15 cellular contexts compared by ENCODE assay signal in the genomic region with DNA sequence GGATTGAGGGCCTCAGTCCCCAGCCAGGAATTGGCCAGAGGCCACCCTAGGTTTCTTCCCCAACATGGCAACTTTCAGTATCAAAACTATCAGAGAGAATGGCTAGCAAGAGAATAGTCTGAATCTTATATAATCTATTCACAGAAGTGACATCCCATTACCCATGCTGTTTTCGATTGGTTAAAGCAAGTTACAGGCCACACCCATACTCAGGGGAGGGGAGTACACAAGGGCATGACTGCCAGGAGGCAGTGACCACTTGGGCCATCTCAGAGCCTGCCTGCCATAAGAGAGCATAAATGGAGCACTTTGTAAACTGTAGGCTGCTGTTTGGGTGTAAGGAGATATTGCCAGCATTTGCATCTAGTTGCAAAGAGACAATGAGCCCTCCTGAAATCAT.
DNase-seq lines count a peak whose midpoint lies in the region; ATAC-seq, FAIRE-seq and TF ChIP-seq lines count a peak whose summit lies in the region.
"Had no signal": no experiment of that assay in that cellular context is flagged by ENCODE, and none has a peak within 500 bp of the region (broad histone marks: within the 10 kb centered on the region; RNA-seq: fewer than 3 reads in every experiment).

No MANE protein-coding gene starts in this region.

- CTCF ChIA-PET in GM12878 (lab: Yijun Ruan, JAX) = interaction anchor here (1.6 to 19.2 kb wide), 9 partner anchors 10 to 729 kb away, joined by 5 to 938 read pairs (median 20); no protein-coding TSS in a partner anchor

- no peak for TF ChIP-seq RAD21 in GM12878 (IDR thresholded peaks at IDR 0.05; ENCODE audit: insufficient read depth, low read depth, low read length)

- TF ChIP-seq EP300 in GM12878 (IDR thresholded peaks at IDR 0.05; ENCODE audit: borderline replicate concordance in 1 of 2, control insufficient read depth in 1 of 2, low read depth in 2 of 2, low read length in 2 of 2) = no peak

- RAD21 ChIA-PET in GM12878 (lab: Charles Lee; ENCODE audit: unreplicated experiment) = interaction anchor here (2.3 to 13.1 kb wide), 2 partner anchors 46 to 102 kb away, joined by 5 to 474 read pairs; no protein-coding TSS in a partner anchor

- peak; percentile 29 for DNase-seq in ELR (ENCODE audit: low read depth)
- DNase-seq in NCI-H526 (lab: John Stamatoyannopoulos, UW) = peak; percentile 46 to 72
- no peak for DNase-seq in GM12878 (ENCODE audit: low read depth, low spot score)
- DNase-seq in smooth muscle cell (lab: John Stamatoyannopoulos, UW; ENCODE audit: unreplicated experiment) = no peak
- no peak for DNase-seq in NCI-H69 (lab: John Stamatoyannopoulos, UW)
- DNase-seq in NCI-H748 treated with DMSO at 0.1 percent for 48 hours (lab: John Stamatoyannopoulos, UW) = no peak
- no peak for DNase-seq in activated CD8-positive, alpha-beta memory T cell treated with anti-CD3 and anti-CD28 coated beads, Interleukin-2, amount 50 U/mL, for 4 hours
- DNase-seq: AML-193, H9, NCI-H1417, NCI-H187 treated with DMSO at 0.1 percent for 48 hours, NCI-H446, NCI-H82, Peyer's patch, SHP77 had no signal

- no peaks in the 10 kb centered on the region for H3K36me3 ChIP-seq in GM12878 (ENCODE audit: control insufficient read depth in 2 of 2, insufficient read depth in 2 of 2, low read length in 1 of 2)
- no peaks in the 10 kb centered on the region for H3K36me3 ChIP-seq in smooth muscle cell (ENCODE audit: low read depth)
- H3K36me3 ChIP-seq: Peyer's patch had no signal

- H3K27ac ChIP-seq in GM12878 (ENCODE audit: control insufficient read depth, insufficient read depth) (no peak overlapping the region), smooth muscle cell (ENCODE audit: low read depth) (peak overlapping the region; percentile 53)
- H3K27ac ChIP-seq: Peyer's patch had no signal

- H3K9me3 ChIP-seq in GM12878 (replicated peaks; ENCODE audit: control insufficient read depth, insufficient read depth, low read length) (no peaks in the 10 kb centered on the region), smooth muscle cell (replicated peaks; ENCODE audit: low read depth) (no peaks in the 10 kb centered on the region)
- H3K9me3 ChIP-seq: Peyer's patch had no signal

- no peak overlapping the region for H3K4me2 ChIP-seq in GM12878 (ENCODE audit: control insufficient read depth, insufficient read depth)
- H3K4me2 ChIP-seq in smooth muscle cell = peak overlapping the region; percentile 30

- no peak for FAIRE-seq in GM12878 (lab: Jason Lieb, UNC)

- H3K4me3 ChIP-seq in GM12878 = no peak overlapping the region
- H3K4me3 ChIP-seq in smooth muscle cell = no peak overlapping the region
- H3K4me3 ChIP-seq: Peyer's patch had no signal

- no TSS peak for BruUV-seq in GM12878 (replicated peaks; lab: Mats Ljungman, UMichigan)

- peaks cover 0 to 4% of the 10 kb centered on the region in 2 experiments; a peak in 2 of 4 replicates for H3K27me3 ChIP-seq in GM12878 (replicated peaks in 1 of 2; ENCODE audit: control insufficient read depth in 2 of 2, insufficient read depth in 2 of 2, low read length in 1 of 2)
- peaks cover 10% of the 10 kb centered on the region for H3K27me3 ChIP-seq in smooth muscle cell (ENCODE audit: low read depth)
- H3K27me3 ChIP-seq: Peyer's patch had no signal

- H2AFZ ChIP-seq in GM12878 (ENCODE audit: control insufficient read depth, low read depth, low read length) (no peak overlapping the region), smooth muscle cell (ENCODE audit: low read depth) (no peak overlapping the region)

- SMC1A ChIA-PET in GM12878 (lab: Charles Lee; ENCODE audit: uncharacterized antibody, unreplicated experiment) = interaction anchor here (1.0 to 10.8 kb wide), 6 partner anchors 12 to 371 kb away, joined by 3 to 295 read pairs (median 18); no protein-coding TSS in a partner anchor

- H3K4me1 ChIP-seq in GM12878 (ENCODE audit: control insufficient read depth, insufficient read depth, low read length) (no peaks in the 10 kb centered on the region), smooth muscle cell (ENCODE audit: low read depth) (peaks cover 2% of the 10 kb centered on the region)
- H3K4me1 ChIP-seq: Peyer's patch had no signal

- in situ Hi-C loops in GM12878 (cut with MboI) = loop anchor here (5.0 to 25.0 kb wide), 2 partner anchors 91 to 721 kb away; partner anchors contain the start of gene TOR3A

- H3K9ac ChIP-seq in GM12878 (ENCODE audit: control insufficient read depth, insufficient read depth, low read length) = no peak overlapping the region
- no peak overlapping the region for H3K9ac ChIP-seq in smooth muscle cell (ENCODE audit: low read depth)

- peak; percentile 54 for ATAC-seq in GM12878

- peaks cover 6% of the 10 kb centered on the region for H3F3A ChIP-seq in smooth muscle cell (ENCODE audit: low read depth)

- H3K79me2 ChIP-seq in GM12878 (ENCODE audit: control insufficient read depth, insufficient read depth, low read length) (no peaks in the 10 kb centered on the region), smooth muscle cell (ENCODE audit: low read depth) (no peaks in the 10 kb centered on the region)

- 40% methylated on average over 1 of the region's 1 CpG for WGBS in GM12878 (ENCODE audit: insufficient coverage, insufficient replicate concordance, low lambda C conversion rate, missing lambda C conversion rate)
- 91% methylated on average over 1 of the region's 1 CpG for WGBS in smooth muscle cell (ENCODE audit: low lambda C conversion rate)

- no peak for TF ChIP-seq POLR2A in GM12878 (IDR thresholded peaks at IDR 0.05; ENCODE audit: low read depth, low read length)

- POLR2A ChIA-PET in GM12878 (lab: Charles Lee) = no interaction called here

- no peaks in the 10 kb centered on the region for H4K20me1 ChIP-seq in GM12878 (ENCODE audit: control insufficient read depth, insufficient read depth)
- no peaks in the 10 kb centered on the region for H4K20me1 ChIP-seq in smooth muscle cell (ENCODE audit: low read depth)

- intact Hi-C loops in GM12878 (cut with micrococcal nuclease; ENCODE audit: unreplicated experiment) = no loop called here

- TF ChIP-seq CTCF in GM12878 (IDR thresholded peaks at IDR 0.05 in 2 of 3, conservative IDR thresholded peaks at IDR 0.05 in 1 of 3; ENCODE audit: control insufficient read depth in 2 of 3, extremely low read depth in 1 of 3, insufficient read depth in 1 of 3, low read depth in 3 of 3, low read length in 3 of 3) (no peak), smooth muscle cell (IDR thresholded peaks at IDR 0.05; ENCODE audit: borderline replicate concordance, insufficient read depth, poor library complexity, severe bottlenecking) (no peak)

TF ChIP-seq in GM12878, 131 proteins besides CTCF, POLR2A, EP300 and RAD21:
- TF ChIP-seq EED (IDR thresholded peaks at IDR 0.05; ENCODE audit: low read depth) = no peak
- no peak for TF ChIP-seq ZBTB33 (IDR thresholded peaks at IDR 0.05)
- TF ChIP-seq SUZ12 (IDR thresholded peaks at IDR 0.05; ENCODE audit: unreplicated experiment) = no peak
- TF ChIP-seq BACH1 (IDR thresholded peaks at IDR 0.05; ENCODE audit: borderline replicate concordance) = no peak
- no peak for TF ChIP-seq CBX5 (IDR thresholded peaks at IDR 0.05; ENCODE audit: low read depth)
- TF ChIP-seq MXI1 (IDR thresholded peaks at IDR 0.05; ENCODE audit: low read depth, low read length) = no peak
- no peak for TF ChIP-seq RCOR1 (conservative IDR thresholded peaks at IDR 0.05; ENCODE audit: low read depth, low read length)
- TF ChIP-seq DPF2 (IDR thresholded peaks at IDR 0.05) = no peak
- TF ChIP-seq SIN3A (IDR thresholded peaks at IDR 0.05; ENCODE audit: low read depth, low read length) = no peak
- no peak for TF ChIP-seq ZNF24 (IDR thresholded peaks at IDR 0.05)
- no peak for TF ChIP-seq LARP7 (IDR thresholded peaks at IDR 0.05)
- no peak for TF ChIP-seq PBX3 (IDR thresholded peaks at IDR 0.05; ENCODE audit: insufficient replicate concordance, low read depth, low read length)

Comparison
In these comparisons a context has a peak if more than half of its experiments do, and no peak if none do; other contexts are left out.
1. DNase-seq: peak in ELR (single experiment) and NCI-H526 (2 of 2); none in GM12878 (single experiment), smooth muscle cell (single experiment), NCI-H69 (single experiment), NCI-H748 treated with DMSO at 0.1 percent for 48 hours (single experiment) and activated CD8-positive, alpha-beta memory T cell treated with anti-CD3 and anti-CD28 coated beads, Interleukin-2, amount 50 U/mL, for 4 hours (single experiment).